16 cellular contexts compared by ENCODE assay signal in the genomic region with DNA sequence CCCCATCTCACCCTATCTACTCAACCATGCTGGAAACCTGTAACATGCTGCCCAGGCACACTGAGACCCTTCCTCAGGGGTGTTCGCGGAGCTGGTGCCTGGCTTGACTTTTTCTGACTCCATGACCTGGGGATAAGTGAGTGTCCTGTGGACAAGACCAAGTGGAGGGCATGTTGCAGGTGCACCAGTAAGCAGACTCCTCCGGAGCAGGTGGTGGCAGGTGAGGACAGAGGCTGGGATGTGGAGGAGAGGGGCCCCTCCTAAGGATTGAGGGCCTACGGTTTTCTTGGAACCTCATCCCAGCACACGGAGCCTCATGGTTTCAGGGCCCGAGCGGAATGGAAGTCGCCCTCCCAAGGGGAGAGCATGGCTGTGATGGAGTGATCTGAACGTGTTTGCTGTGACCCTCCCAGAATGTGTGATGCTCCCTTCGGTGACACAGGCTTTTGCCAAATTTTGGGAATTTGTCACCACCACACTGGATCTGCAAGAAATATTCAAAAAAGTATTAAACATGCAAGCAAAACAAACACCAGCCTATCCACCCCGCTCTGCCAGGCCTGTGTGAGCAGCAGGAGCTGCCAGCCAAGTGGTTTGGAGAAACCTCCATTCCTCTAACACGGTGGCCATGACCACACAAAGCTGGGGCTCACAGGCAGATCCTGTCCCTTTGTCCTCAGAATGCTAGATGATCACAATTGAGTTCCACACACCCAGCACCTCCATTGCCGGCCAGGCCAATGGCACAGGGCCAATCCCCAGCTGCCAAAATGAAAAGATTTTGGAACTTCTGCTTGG.
"Had no signal": no experiment of that assay in that cellular context is flagged by ENCODE, and none has a peak within 500 bp of the region (broad histone marks: within the 10 kb centered on the region; RNA-seq: fewer than 3 reads in every experiment).

No MANE protein-coding gene starts in this region.

- DNase-seq: cortex of kidney; effector memory CD4-positive, alpha-beta T cell; gastrocnemius medialis; heart right ventricle; hypothalamus; left ventricle myocardium inferior; lower lobe of right lung; midbrain; sigmoid colon; stimulated activated CD4-positive, alpha-beta T cell treated with anti-CD3 and anti-CD28 coated beads, Interleukin-12 subunit alpha, Interleukin-12 subunit beta, amount 100 ng/mL, for 4 hours; stimulated activated CD4-positive, alpha-beta T cell treated with anti-CD3 and anti-CD28 coated beads, Interleukin-2, amount 100 ng/mL, for 48 hours; stimulated activated naive CD4-positive, alpha-beta T cell treated with Interleukin-2 at 50 U/mL for 16 hours; trophoblast cell had no signal

- ATAC-seq: gastrocnemius medialis; heart right ventricle; lower lobe of right lung; natural killer cell treated with Interleukin-12 subunit alpha and Interleukin-12 subunit beta and Interleukin-15 and Interleukin-18, amount 100 ng/mL, for 72 hours had no signal

- H3K27ac Mint-ChIP-seq: memory B cell; natural killer cell treated with Interleukin-12 subunit alpha and Interleukin-12 subunit beta and Interleukin-15 and Interleukin-18, amount 100 ng/mL, for 72 hours; neural progenitor cell had no signal

- H3K36me3 Mint-ChIP-seq: memory B cell; natural killer cell treated with Interleukin-12 subunit alpha and Interleukin-12 subunit beta and Interleukin-15 and Interleukin-18, amount 100 ng/mL, for 72 hours; neural progenitor cell had no signal
